Comparison of ENCODE assay signal across 29 cellular contexts in the genomic region with DNA sequence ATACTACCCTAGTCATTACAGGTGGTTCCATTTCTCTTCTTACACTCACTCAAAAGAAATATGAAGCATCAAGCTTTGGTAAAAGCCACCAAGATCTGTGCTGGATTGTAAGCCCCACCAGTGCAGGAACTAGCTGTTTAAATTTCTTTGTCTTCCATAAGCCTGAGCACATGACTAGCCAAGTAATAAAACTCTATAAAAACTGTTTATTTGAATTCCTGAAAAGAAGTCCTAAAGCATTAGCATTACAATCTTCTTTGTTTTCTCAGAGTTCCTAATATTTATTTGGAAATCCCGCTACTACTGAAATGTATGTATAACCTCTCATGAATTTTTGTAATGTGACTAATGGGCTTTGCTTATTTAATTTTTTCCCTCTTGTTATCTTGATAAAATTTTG.
"Had no signal": no experiment of that assay in that cellular context is flagged by ENCODE, and none has a peak within 500 bp of the region (broad histone marks: within the 10 kb centered on the region; RNA-seq: fewer than 3 reads in every experiment).

No MANE protein-coding gene starts in this region.

- H3K9me3 ChIP-seq: adrenal gland, body of pancreas, esophagus squamous epithelium had no signal

- H3K4me3 ChIP-seq: adrenal gland, body of pancreas, esophagus squamous epithelium had no signal

- H3K4me1 ChIP-seq: adrenal gland, body of pancreas, esophagus squamous epithelium had no signal

- H3K36me3 ChIP-seq: adrenal gland, esophagus squamous epithelium had no signal

- ATAC-seq: activated CD4-positive, alpha-beta T cell treated with anti-CD3 and anti-CD28 coated beads for 36 hours; activated CD8-positive, alpha-beta memory T cell treated with anti-CD3 and anti-CD28 coated beads, Interleukin-2, amount 10 ng/mL, durations not matched to agents 7 days and 5 days; activated CD8-positive, alpha-beta T cell treated with anti-CD3 and anti-CD28 coated beads, Interleukin-2, amount 10 ng/mL, durations not matched to agents 7 days and 5 days; activated naive CD8-positive, alpha-beta T cell treated with anti-CD3 and anti-CD28 coated beads, Interleukin-2, amount 50 U/mL, for 24 hours; body of pancreas; effector memory CD8-positive, alpha-beta T cell had no signal

- DNase-seq: activated CD4-positive, alpha-beta memory T cell treated with anti-CD3 and anti-CD28 coated beads for 36 hours; activated CD4-positive, alpha-beta T cell treated with anti-CD3 and anti-CD28 coated beads for 36 hours; activated CD4-positive, alpha-beta T cell treated with anti-CD3 and anti-CD28 coated beads, Interleukin-2, amount 10 ng/mL, durations not matched to agents 24 days and 14 days; activated CD4-positive, CD25-positive, alpha-beta regulatory T cell; activated CD4-positive, CD25-positive, alpha-beta regulatory T cell treated with anti-CD3 and anti-CD28 coated beads, Interleukin-2, amount 50 U/mL, for 72 hours; activated CD8-positive, alpha-beta memory T cell treated with anti-CD3 and anti-CD28 coated beads, Interleukin-2, amount 10 ng/mL, durations not matched to agents 7 days and 5 days; activated CD8-positive, alpha-beta memory T cell treated with anti-CD3 and anti-CD28 coated beads, Interleukin-2, amount 50 U/mL, for 4 hours; activated CD8-positive, alpha-beta T cell treated with anti-CD3 and anti-CD28 coated beads, Interleukin-2, amount 10 ng/mL, durations not matched to agents 7 days and 5 days; activated effector memory CD4-positive, alpha-beta T cell treated with anti-CD3 and anti-CD28 coated beads, Interleukin-2, amount 50 U/mL, for 16 hours; activated naive CD4-positive, alpha-beta T cell treated with anti-CD3 and anti-CD28 coated beads for 36 hours; activated naive CD8-positive, alpha-beta T cell treated with anti-CD3 and anti-CD28 coated beads for 36 hours; activated naive CD8-positive, alpha-beta T cell treated with anti-CD3 and anti-CD28 coated beads, Interleukin-2, amount 50 U/mL, for 24 hours; activated T-cell treated with anti-CD3 and anti-CD28 coated beads, Interleukin-2, amount 50 U/mL, for 1 hour; activated T-cell treated with anti-CD3 and anti-CD28 coated beads, Interleukin-2, amount 50 U/mL, for 48 hours; adrenal gland; amygdala; aorta; body of pancreas; caudate nucleus; cortex of kidney; dermis blood vessel endothelial cell; effector CD4-positive, alpha-beta T cell; effector memory CD8-positive, alpha-beta T cell; esophagus squamous epithelium; foreskin fibroblast; head of caudate nucleus; hippocampal formation; T1000 had no signal

- H3K27me3 ChIP-seq: adrenal gland, body of pancreas, esophagus squamous epithelium had no signal

- H3K27ac ChIP-seq: adrenal gland, body of pancreas, epithelial cell of prostate, esophagus squamous epithelium had no signal
